11 cellular contexts compared by ENCODE assay signal in genomic region chr19:3691726-3692125, GRCh38. TPM values are rescaled to one million over a fixed set of nuclear protein-coding genes. Genes with fewer than 3 reads are reported as not detected.
"Had no signal": no experiment of that assay in that cellular context is flagged by ENCODE, and none has a peak within 500 bp of the region (broad histone marks: within the 10 kb centered on the region; RNA-seq: fewer than 3 reads in every experiment).

No MANE protein-coding gene starts in this region.

- DNase-seq: kidney, left ventricle myocardium superior had no signal

- H3K4me3 Mint-ChIP-seq: activated B cell treated with CpG ODN at 0.5 μM for 24 hours; neural progenitor cell; T-helper 1 cell treated with Interleukin-12 subunit alpha and Interleukin-12 subunit beta and Interleukin-4 antibody, amounts not matched to agents 30 μg/mL and 1 μg/mL, for 36 hours had no signal

- H3K27ac Mint-ChIP-seq: activated B cell treated with CpG ODN at 0.5 μM for 24 hours; neural progenitor cell; T-helper 1 cell treated with Interleukin-12 subunit alpha and Interleukin-12 subunit beta and Interleukin-4 antibody, amounts not matched to agents 30 μg/mL and 1 μg/mL, for 36 hours had no signal

- H3K36me3 ChIP-seq: neural progenitor cell had no signal

- H3K9me3 Mint-ChIP-seq: activated B cell treated with CpG ODN at 0.5 μM for 24 hours; T-helper 1 cell treated with Interleukin-12 subunit alpha and Interleukin-12 subunit beta and Interleukin-4 antibody, amounts not matched to agents 30 μg/mL and 1 μg/mL, for 36 hours had no signal

- H3K9ac ChIP-seq: neural progenitor cell, parathyroid adenoma had no signal

- H3K27me3 Mint-ChIP-seq: activated B cell treated with CpG ODN at 0.5 μM for 24 hours had no signal

- H3K4me2 ChIP-seq: neural progenitor cell had no signal

- FAIRE-seq: colon, frontal cortex, kidney had no signal

- H3K27ac ChIP-seq: neural progenitor cell, parathyroid adenoma, skin epidermis had no signal

- H2AFZ ChIP-seq: neural progenitor cell, parathyroid adenoma had no signal

- H3K4me3 ChIP-seq: neural progenitor cell, skin epidermis had no signal

- H3K27me3 ChIP-seq: neural progenitor cell had no signal

RNA-seq across cellular contexts. Expression of gene TJP3, which starts 16.5 kb away (rescaled TPM):
- total RNA-seq: cardiac septum, fibroblast of lung, frontal cortex had no signal
- polyA plus RNA-seq: fibroblast of lung had no signal
